ENCODE assay signal across 11 cellular contexts in genomic region chr1:216723274-216723780, GRCh38. TPM values are rescaled to one million over a fixed set of nuclear protein-coding genes. Genes with fewer than 3 reads are reported as not detected.
DNase-seq lines count a peak whose midpoint lies in the region; TF ChIP-seq lines count a peak whose summit lies in the region.
"Had no signal": no experiment of that assay in that cellular context is flagged by ENCODE, and none has a peak within 500 bp of the region (broad histone marks: within the 10 kb centered on the region; RNA-seq: fewer than 3 reads in every experiment).

TSS of gene ESRRG (minus strand) at chr1:216723429. CDS start at chr1:216723299, 130 bp downstream.

- H3K14ac ChIP-seq in trophoblast cell (ENCODE audit: low read length) = no peak within 1 kb of the TSS

- no peaks in the 10 kb centered on the region for H3K79me1 ChIP-seq in trophoblast cell (ENCODE audit: low read length)

- no peaks in the 10 kb centered on the region for H3K4me1 ChIP-seq in trophoblast cell (ENCODE audit: control insufficient read depth in 1 of 2, insufficient read depth in 2 of 2, low read length in 2 of 2)

- no peak within 1 kb of the TSS for H4K91ac ChIP-seq in trophoblast cell (ENCODE audit: low read depth, low read length)

- no peak within 1 kb of the TSS for H3K9ac ChIP-seq in trophoblast cell (ENCODE audit: low read length)

- no peaks in the 10 kb centered on the region for H3K27me3 ChIP-seq in trophoblast cell (ENCODE audit: insufficient read depth, low read length)

- peak within 1 kb of the TSS; percentile 71 for H3K4me2 ChIP-seq in trophoblast cell (ENCODE audit: low read length)

- DNase-seq in NCI-H187 (lab: John Stamatoyannopoulos, UW) (peak; percentile 1 to 12), NCI-H187 treated with DMSO at 0.1 percent for 48 hours (lab: John Stamatoyannopoulos, UW) (no peak), RWPE1 (ENCODE audit: low spot score) (peak; percentile 5), cardiac septum (ENCODE audit: low spot score) (peak; percentile 78), trophoblast cell (peak; percentile 44 to 51), SKM-1 treated with dmso at 0.1 percent for 144 hours (lab: John Stamatoyannopoulos, UW; ENCODE audit: unreplicated experiment) (no peak), DMS79 treated with DMSO at 0.1 percent for 48 hours (lab: John Stamatoyannopoulos, UW) (no peak), AML-193 (lab: John Stamatoyannopoulos, UW) (no peak)

- no peak within 1 kb of the TSS for H3K27ac ChIP-seq in RWPE1
- no peak within 1 kb of the TSS for H3K27ac ChIP-seq in trophoblast cell (ENCODE audit: low read depth, low read length)
- H3K27ac ChIP-seq: 22Rv1, skin epidermis had no signal

- WGBS in trophoblast cell (ENCODE audit: extremely low coverage, insufficient coverage, insufficient read length) = no CpG with 5 or more reads among the region's 17 CpGs

- no peak within 1 kb of the TSS for H2BK5ac ChIP-seq in trophoblast cell (ENCODE audit: low read depth, low read length, poor library complexity)

- no peak within 1 kb of the TSS for H3K18ac ChIP-seq in trophoblast cell (ENCODE audit: low read length)

- POLR2A ChIA-PET in RWPE1 (lab: Yijun Ruan, JAX; ENCODE audit: low non-redundant PET) = no interaction called here

- H3K4ac ChIP-seq in trophoblast cell (ENCODE audit: low read depth, low read length) = no peak within 1 kb of the TSS

- H3K9me3 ChIP-seq in trophoblast cell (ENCODE audit: insufficient read depth, low read depth, low read length) = no peaks in the 10 kb centered on the region

- no peak within 1 kb of the TSS for H3K23ac ChIP-seq in trophoblast cell (ENCODE audit: low read length)

- CTCF ChIA-PET in RWPE1 (lab: Yijun Ruan, JAX) = interaction anchor here (0.6 kb wide), 1 partner anchor 120 kb away, joined by 3 read pairs; no protein-coding TSS in a partner anchor

- no peak within 1 kb of the TSS for H4K8ac ChIP-seq in trophoblast cell (ENCODE audit: low read depth, low read length)

- H2BK12ac ChIP-seq in trophoblast cell (ENCODE audit: low read length) = no peak within 1 kb of the TSS

- peak within 1 kb of the TSS; percentile 66 for H3K4me3 ChIP-seq in trophoblast cell (ENCODE audit: low read depth, low read length)

- H4K12ac ChIP-seq in trophoblast cell (ENCODE audit: low read depth, low read length) = no peak within 1 kb of the TSS

- no peaks in the 10 kb centered on the region for H3K79me2 ChIP-seq in trophoblast cell (ENCODE audit: control insufficient read depth, insufficient read depth, low read length, poor library complexity)

- peak within 1 kb of the TSS; percentile 95 for H2AFZ ChIP-seq in trophoblast cell (ENCODE audit: insufficient read depth, low read length, poor library complexity)

- TF ChIP-seq CTCF in RWPE1 (conservative IDR thresholded peaks at IDR 0.05; ENCODE audit: low read depth) = no peak

- intact Hi-C loops in cardiac septum (cut with DNase I) = loop anchor here (5.0 kb wide), 1 partner anchor 121 kb away; no protein-coding TSS in a partner anchor

- no peaks in the 10 kb centered on the region for H3K36me3 ChIP-seq in trophoblast cell (ENCODE audit: control insufficient read depth in 1 of 2, insufficient read depth in 2 of 2, low read length in 2 of 2)

- H2AK5ac ChIP-seq in trophoblast cell (ENCODE audit: low read length) = no peak within 1 kb of the TSS

- no peak within 1 kb of the TSS for H2BK120ac ChIP-seq in trophoblast cell (ENCODE audit: insufficient read depth, low read length, poor library complexity)

RNA-seq across cellular contexts. Expression of gene ESRRG, which starts in this region (rescaled TPM):
- total RNA-seq in cardiac septum = 32.3 TPM
- polyA plus RNA-seq in trophoblast cell (2013) = 24.9 and 26.6 TPM in 2 replicates
- total RNA-seq: RPMI7951 had no signal

Comparison
In these comparisons a context has a peak if more than half of its experiments do, and no peak if none do; other contexts are left out.
1. DNase-seq: peak in NCI-H187 (2 of 2), RWPE1 (single experiment), cardiac septum (single experiment) and trophoblast cell (2 of 2); none in NCI-H187 treated with DMSO at 0.1 percent for 48 hours (single experiment), SKM-1 treated with dmso at 0.1 percent for 144 hours (single experiment), DMS79 treated with DMSO at 0.1 percent for 48 hours (single experiment) and AML-193 (0 of 2).